In the genomic region with DNA sequence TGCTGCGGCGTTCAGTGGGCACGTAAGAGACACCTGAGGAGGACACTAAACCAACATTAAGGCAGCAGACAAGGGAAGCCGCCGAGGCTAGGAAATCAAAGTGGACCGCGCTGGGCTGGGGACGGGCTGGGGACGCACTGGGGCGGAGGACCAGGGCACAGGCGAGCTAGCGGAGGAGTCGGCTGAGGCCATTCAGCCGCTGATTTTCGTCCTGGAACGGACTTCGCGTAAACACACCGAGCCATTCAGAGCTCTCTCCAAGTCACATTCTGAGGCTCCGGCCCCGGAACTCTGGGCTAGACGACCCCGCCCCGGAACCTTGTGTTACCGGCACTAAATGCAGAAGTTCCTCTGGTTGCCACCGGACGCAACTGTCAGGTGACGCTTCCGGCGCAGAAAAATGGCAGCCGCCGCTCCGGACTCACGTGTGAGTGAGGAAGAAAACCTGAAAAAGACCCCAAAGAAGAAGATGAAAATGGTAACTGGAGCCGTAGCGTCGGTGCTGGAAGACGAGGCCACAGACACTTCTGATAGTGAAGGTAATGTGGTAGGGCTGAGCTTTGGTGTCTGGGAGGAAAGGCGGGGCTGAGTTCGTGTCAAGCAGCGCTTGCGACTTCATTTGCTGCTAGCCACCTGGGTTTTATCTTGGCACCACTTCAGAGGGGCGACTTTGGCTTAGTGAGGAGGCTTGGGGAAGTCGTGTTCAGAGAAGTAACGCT, we compare ENCODE assay signal across 8 cellular contexts. TPM values are rescaled to one million over a fixed set of nuclear protein-coding genes. Genes with fewer than 3 reads are reported as not detected.
DNase-seq lines count a peak whose midpoint lies in the region; ATAC-seq and TF ChIP-seq lines count a peak whose summit lies in the region.

A gene with protein sequence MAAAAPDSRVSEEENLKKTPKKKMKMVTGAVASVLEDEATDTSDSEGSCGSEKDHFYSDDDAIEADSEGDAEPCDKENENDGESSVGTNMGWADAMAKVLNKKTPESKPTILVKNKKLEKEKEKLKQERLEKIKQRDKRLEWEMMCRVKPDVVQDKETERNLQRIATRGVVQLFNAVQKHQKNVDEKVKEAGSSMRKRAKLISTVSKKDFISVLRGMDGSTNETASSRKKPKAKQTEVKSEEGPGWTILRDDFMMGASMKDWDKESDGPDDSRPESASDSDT (plus strand): TSS at position 377 of the 719 bp plus-strand sequence. CDS start 24 bp downstream, at position 401.

- intact Hi-C loops in Panc1 (cut with micrococcal nuclease; ENCODE audit: unreplicated experiment), result no loop called here

- H3K9me3 Mint-ChIP-seq in activated T-cell treated with anti-CD3 and anti-CD28 coated beads, Interleukin-2, amount 50 U/mL, for 24 hours, result no peaks in the 10 kb centered on the region

- H3K4me3 ChIP-seq in Panc1 (ENCODE audit: low read depth in 2 of 2, low read length in 2 of 2) (peak within 1 kb of the TSS; percentile 78 to 83), muscle layer of duodenum (ENCODE audit: low read depth in 1 of 2, low read length in 2 of 2) (peak within 1 kb of the TSS; percentile 98 to 99)

- BruUV-seq in Panc1 (replicated peaks; lab: Mats Ljungman, UMichigan), result no TSS peak

- H3K4me1 ChIP-seq in Panc1 (ENCODE audit: control insufficient read depth, insufficient read depth, low read length) (peaks cover 8% of the 10 kb centered on the region), muscle layer of duodenum (ENCODE audit: control insufficient read depth in 1 of 2, insufficient read depth in 2 of 2, low read length in 2 of 2) (peaks cover 7 to 23% of the 10 kb centered on the region in 2 donors)

- peak; percentile 69 for DNase-seq in DMS79 (lab: John Stamatoyannopoulos, UW)
- DNase-seq in KBM-7, result peak; percentile 88
- DNase-seq in Panc1 (ENCODE audit: low read depth, low spot score), result peak; percentile 69
- peak; percentile 91 for DNase-seq in activated T-cell treated with anti-CD3 and anti-CD28 coated beads, Interleukin-2, amount 50 U/mL, for 24 hours
- DNase-seq in stimulated activated CD8-positive, alpha-beta memory T cell treated with anti-CD3 and anti-CD28 coated beads, Interleukin-7, amount 100 ng/mL, for 24 hours (ENCODE audit: low read depth), result peak; percentile 78

- peaks cover 5% of the 10 kb centered on the region; the same call in 1 of the 2 replicates for H3K36me3 ChIP-seq in Panc1 (ENCODE audit: control insufficient read depth, insufficient read depth, low read length)
- H3K36me3 ChIP-seq in muscle layer of duodenum (ENCODE audit: control insufficient read depth in 1 of 2, insufficient read depth in 2 of 2, low read length in 2 of 2), result no peaks in the 10 kb centered on the region

- H3K27me3 ChIP-seq in Panc1 (ENCODE audit: control insufficient read depth, insufficient read depth, low read length) (no peaks in the 10 kb centered on the region), muscle layer of duodenum (ENCODE audit: low read depth, low read length) (no peaks in the 10 kb centered on the region)

- in situ Hi-C loops in KBM-7 (cut with MboI; ENCODE audit: low pct_unique_long_range_greater_than_20kb, low sequenced_read_pairs), result no loop called here
- in situ Hi-C loops in Panc1 (cut with HindIII; ENCODE audit: low pct_unique_long_range_greater_than_20kb, low sequenced_read_pairs), result no loop called here

- no peak for TF ChIP-seq CTCF in Panc1 (IDR thresholded peaks at IDR 0.05)

- H3K36me3 Mint-ChIP-seq in activated T-cell treated with anti-CD3 and anti-CD28 coated beads, Interleukin-2, amount 50 U/mL, for 24 hours (ENCODE audit: low read depth), result peaks cover 43% of the 10 kb centered on the region

- H3K27ac ChIP-seq in Panc1 (ENCODE audit: low read length), result peak within 1 kb of the TSS; percentile 89
- peak within 1 kb of the TSS; percentile 60 for H3K27ac ChIP-seq in muscle layer of duodenum (ENCODE audit: low read length)

- ATAC-seq in GM21723 (IDR thresholded peaks at IDR 0.05; ENCODE audit: unreplicated experiment) (peak; percentile 99), Panc1 (peak; percentile 99), esophagus mucosa (peak; percentile 99)

- peak within 1 kb of the TSS; percentile 93 for H3K4me3 Mint-ChIP-seq in activated T-cell treated with anti-CD3 and anti-CD28 coated beads, Interleukin-2, amount 50 U/mL, for 24 hours

- peak within 1 kb of the TSS; percentile 96 for H3K27ac Mint-ChIP-seq in activated T-cell treated with anti-CD3 and anti-CD28 coated beads, Interleukin-2, amount 50 U/mL, for 24 hours

- H3K9me3 ChIP-seq in Panc1 (ENCODE audit: control insufficient read depth, insufficient read depth, low read depth, low read length) (no peaks in the 10 kb centered on the region), muscle layer of duodenum (ENCODE audit: control insufficient read depth in 1 of 2, low read length in 2 of 2) (peaks cover 0 to 5% of the 10 kb centered on the region in 2 donors)

- H3K27me3 Mint-ChIP-seq in activated T-cell treated with anti-CD3 and anti-CD28 coated beads, Interleukin-2, amount 50 U/mL, for 24 hours, result peaks cover 17% of the 10 kb centered on the region

- CTCF ChIA-PET in Panc1 (lab: Charles Lee), result no interaction called here

- POLR2A ChIA-PET in Panc1 (lab: Charles Lee), result interaction anchor here (0.5 to 0.9 kb wide), 4 partner anchors 14 to 1479 kb away, joined by 3 to 6 read pairs (median 4); no protein-coding TSS in a partner anchor

- H3K4me1 Mint-ChIP-seq in activated T-cell treated with anti-CD3 and anti-CD28 coated beads, Interleukin-2, amount 50 U/mL, for 24 hours (ENCODE audit: low read depth), result peaks cover 38% of the 10 kb centered on the region

RNA-seq across cellular contexts. Expression of the gene that starts here (rescaled TPM):
- total RNA-seq in Panc1 (2021; ENCODE audit: unreplicated experiment), result 32.1 TPM
- 11.9 TPM for polyA plus RNA-seq in Panc1 (2012; ENCODE audit: insufficient read length)
- total RNA-seq in esophagus mucosa, result 12.4 TPM

Comparison
In these comparisons a context has a peak if more than half of its experiments do, and no peak if none do; other contexts are left out.
1. Peak in every context shown above with its lines: DNase-seq, ATAC-seq, H3K4me3 ChIP-seq and H3K27ac ChIP-seq.